Comparison of ENCODE assay signal across 9 cellular contexts in the genomic region with DNA sequence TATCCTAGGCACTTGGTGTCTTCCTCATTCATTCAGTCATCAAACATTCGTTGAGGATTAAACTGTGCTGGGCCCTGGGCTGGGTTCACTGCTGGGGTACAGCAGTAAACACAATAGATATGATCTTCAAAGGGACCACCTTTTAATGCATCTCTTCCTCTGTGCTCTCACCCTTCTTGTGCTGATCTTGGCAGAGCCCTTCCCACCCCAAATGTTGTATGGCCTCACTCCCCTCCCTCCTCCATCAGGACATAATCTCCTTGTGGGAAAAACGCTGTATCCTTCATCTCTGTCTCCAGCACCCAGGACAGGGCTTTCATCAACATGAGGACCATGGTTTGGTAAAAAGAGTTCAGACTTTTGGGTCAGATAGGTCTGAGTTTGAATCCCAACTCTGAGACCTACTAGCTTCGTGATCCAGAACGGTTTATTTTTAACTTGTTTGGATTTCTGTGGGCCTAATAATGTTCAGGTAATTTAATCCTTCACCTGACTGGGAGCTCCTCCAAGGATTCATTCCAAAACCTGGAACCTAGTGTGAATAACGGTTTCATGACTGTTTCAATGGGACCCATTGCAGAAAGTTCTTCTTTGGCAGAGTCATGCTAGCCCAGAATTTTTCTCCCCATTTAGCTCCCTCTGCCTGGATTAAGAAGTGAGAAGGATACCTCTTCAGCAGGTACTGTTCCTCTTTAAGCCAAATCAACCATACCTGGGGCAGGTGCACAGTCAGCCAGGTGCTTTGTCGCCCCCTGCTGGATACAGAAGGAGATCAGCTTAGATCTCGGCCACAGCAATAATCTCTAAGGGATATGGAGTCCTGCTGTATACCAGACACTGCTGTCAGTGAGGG. TPM values are rescaled to one million over a fixed set of nuclear protein-coding genes. Genes with fewer than 3 reads are reported as not detected.
DNase-seq lines count a peak whose midpoint lies in the region; ATAC-seq and TF ChIP-seq lines count a peak whose summit lies in the region.
"Had no signal": no experiment of that assay in that cellular context is flagged by ENCODE, and none has a peak within 500 bp of the region (broad histone marks: within the 10 kb centered on the region; RNA-seq: fewer than 3 reads in every experiment).

No MANE protein-coding gene starts in this region.

- TF ChIP-seq CTCF in foreskin keratinocyte (conservative IDR thresholded peaks at IDR 0.05) = peak; percentile 94

- ATAC-seq in GM21576 (IDR thresholded peaks at IDR 0.05; ENCODE audit: unreplicated experiment) (peak; percentile 67), foreskin keratinocyte (peak; percentile 65), GM18858 (IDR thresholded peaks at IDR 0.05; ENCODE audit: unreplicated experiment) (no peak), HG02571 (IDR thresholded peaks at IDR 0.05; ENCODE audit: unreplicated experiment) (no peak)

- H3K27me3 ChIP-seq in foreskin keratinocyte = peaks cover 6% of the 10 kb centered on the region

- no peaks in the 10 kb centered on the region for H3K4me1 ChIP-seq in foreskin keratinocyte

- H3K27ac ChIP-seq in foreskin keratinocyte = no peak overlapping the region

- DNase-seq in DMS53 treated with DMSO at 0.1 percent for 48 hours (lab: John Stamatoyannopoulos, UW; ENCODE audit: unreplicated experiment) (peak; percentile 15), NCI-H748 (lab: John Stamatoyannopoulos, UW; ENCODE audit: unreplicated experiment) (peak; percentile 65), foreskin keratinocyte (peak in 1 of 2 donors; percentile 63)
- peak; percentile 60 to 70 for DNase-seq in activated T-cell treated with anti-CD3 and anti-CD28 coated beads, Interleukin-2, amount 50 U/mL, for 48 hours
- DNase-seq in stimulated activated CD4-positive, alpha-beta T cell treated with anti-CD3 and anti-CD28 coated beads, Interleukin-4, amount 100 ng/mL, for 1 hour = peak; percentile 62

RNA-seq across cellular contexts. Expression of a gene that starts 5.2 kb away (rescaled TPM):
- total RNA-seq in foreskin keratinocyte = 48.2 and 65.5 TPM in 2 replicates
- polyA plus RNA-seq in foreskin keratinocyte = 42.2 and 54.1 TPM in 2 replicates
- total RNA-seq: T-helper 2 cell treated with Interferon-gamma antibody and Interleukin-4, amounts not matched to agents 100 ng/mL and 5 ng/mL, for 36 hours had no signal

Comparison
In these comparisons a context has a peak if more than half of its experiments do, and no peak if none do; other contexts are left out.
1. ATAC-seq: peak in GM21576 (single experiment) and foreskin keratinocyte (single experiment); none in GM18858 (single experiment) and HG02571 (single experiment).